9 cellular contexts compared by ENCODE assay signal in the genomic region with DNA sequence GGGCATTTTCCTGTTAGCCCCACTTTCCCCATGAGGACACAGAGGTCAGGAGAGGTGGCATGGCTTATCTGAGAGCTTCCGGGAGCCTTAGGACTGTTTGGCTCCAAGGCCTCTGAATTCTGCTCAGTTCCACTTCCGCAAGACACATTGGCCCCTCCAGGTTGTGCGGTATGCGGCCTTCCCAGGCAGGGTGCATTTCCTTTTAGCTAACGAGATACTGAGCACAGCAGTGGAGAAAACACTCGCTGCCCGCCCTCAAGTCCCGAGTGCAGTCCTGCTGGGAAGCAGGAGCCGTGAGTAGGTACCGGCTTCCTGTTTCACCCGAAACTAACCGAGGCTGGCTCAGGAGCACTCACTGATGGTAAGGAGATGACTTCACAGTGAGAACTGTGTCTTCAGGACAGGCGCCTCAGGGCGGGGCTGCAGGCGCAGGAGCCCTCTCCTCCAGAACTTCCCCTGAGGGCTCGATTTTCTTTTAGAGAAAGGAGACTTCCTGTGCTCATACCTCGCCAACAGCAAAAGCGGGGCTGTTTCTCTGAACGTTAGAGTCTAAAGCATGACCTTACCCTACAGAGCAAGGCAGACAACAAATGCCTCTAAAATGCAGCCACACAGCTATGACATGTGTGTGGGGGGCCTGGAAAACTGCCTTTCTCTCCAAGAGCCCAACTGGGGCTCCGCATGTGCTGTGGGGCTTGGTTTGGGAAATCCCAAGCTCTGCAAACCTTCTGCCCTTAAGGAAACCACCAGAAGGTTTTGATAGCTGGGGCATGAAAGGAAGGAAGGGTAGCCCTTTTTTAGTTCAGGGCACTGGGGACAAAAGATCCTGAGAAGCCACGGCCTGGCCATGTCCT. TPM values are rescaled to one million over a fixed set of nuclear protein-coding genes. Genes with fewer than 3 reads are reported as not detected.
DNase-seq lines count a peak whose midpoint lies in the region; ATAC-seq and TF ChIP-seq lines count a peak whose summit lies in the region.
"Had no signal": no experiment of that assay in that cellular context is flagged by ENCODE, and none has a peak within 500 bp of the region (broad histone marks: within the 10 kb centered on the region; RNA-seq: fewer than 3 reads in every experiment).

No MANE protein-coding gene starts in this region.

- H3K36me3 ChIP-seq in breast epithelium (no peaks in the 10 kb centered on the region), sigmoid colon (peaks cover 8 to 66% (median 12%) of the 10 kb centered on the region in 4 donors), tibial nerve (peaks cover 0 to 27% (median 0%) of the 10 kb centered on the region in 3 donors)

- TF ChIP-seq POLR2A in breast epithelium (IDR thresholded peaks at IDR 0.05) = no peak
- no peak for TF ChIP-seq POLR2A in sigmoid colon (IDR thresholded peaks at IDR 0.05)
- no peak for TF ChIP-seq POLR2A in tibial nerve (IDR thresholded peaks at IDR 0.05)

- no peaks in the 10 kb centered on the region for H3K4me1 ChIP-seq in breast epithelium
- peaks cover 0 to 22% (median under 1%) of the 10 kb centered on the region in 4 donors for H3K4me1 ChIP-seq in sigmoid colon
- H3K4me1 ChIP-seq in tibial nerve = peaks cover 0 to 17% (median 4%) of the 10 kb centered on the region in 4 donors

- 42 to 82% methylated on average over 21 of the region's 21 CpGs for WGBS in sigmoid colon, 2 donors
- 66 to 68% methylated on average over 16 to 20 of the region's 21 CpGs for WGBS in tibial nerve, 2 donors

- H3K4me3 ChIP-seq in breast epithelium (no peak overlapping the region), sigmoid colon (no peak overlapping the region), tibial nerve (no peak overlapping the region)

- DNase-seq in activated T-cell treated with anti-CD3 and anti-CD28 coated beads for 1 hour (ENCODE audit: low read depth) (peak; percentile 38), activated T-cell treated with anti-CD3 and anti-CD28 coated beads for 4 hours (no peak), T-helper 17 cell (peak in 1 of 3 donors; percentile 44), breast epithelium (ENCODE audit: low spot score in 2 of 2) (no peak), sigmoid colon (no peak), tibial nerve (ENCODE audit: low spot score in 2 of 2) (no peak), T1000 (lab: John Stamatoyannopoulos, UW) (no peak)

- H3K27me3 ChIP-seq in breast epithelium (no peaks in the 10 kb centered on the region), sigmoid colon (no peaks in the 10 kb centered on the region), tibial nerve (no peaks in the 10 kb centered on the region)

- H3K27ac ChIP-seq in breast epithelium (peak overlapping the region; percentile 32 to 33), sigmoid colon (peak overlapping the region in 3 of 4 donors; percentile 8 to 33 (median 30)), tibial nerve (peak overlapping the region in 2 of 4 donors; percentile 36 to 62)

- H3K27me3 Mint-ChIP-seq in T-helper 17 cell = no peaks in the 10 kb centered on the region

- peak; percentile 81 for ATAC-seq in HG03196 (IDR thresholded peaks at IDR 0.05; ENCODE audit: unreplicated experiment)
- peak; percentile 76 for ATAC-seq in T-helper 17 cell

- intact Hi-C loops in breast epithelium (cut with DNase I; ENCODE audit: low total_unique reads) (no loop called here), sigmoid colon (cut with DNase I) (no loop called here)

- peaks cover 37% of the 10 kb centered on the region for H3K4me1 Mint-ChIP-seq in T-helper 17 cell

- TF ChIP-seq EP300 in sigmoid colon (IDR thresholded peaks at IDR 0.05) (no peak), tibial nerve (IDR thresholded peaks at IDR 0.05) (no peak)

- peak overlapping the region; percentile 87 for H3K4me3 Mint-ChIP-seq in T-helper 17 cell
- H3K4me3 Mint-ChIP-seq: brain had no signal

- peaks cover 2% of the 10 kb centered on the region for H3K36me3 Mint-ChIP-seq in T-helper 17 cell (ENCODE audit: low read depth)
- H3K36me3 Mint-ChIP-seq: brain had no signal

- TF ChIP-seq CTCF in breast epithelium (IDR thresholded peaks at IDR 0.05) (no peak), sigmoid colon (IDR thresholded peaks at IDR 0.05) (no peak), tibial nerve (IDR thresholded peaks at IDR 0.05) (no peak)

- H3K9me3 ChIP-seq in T-helper 17 cell (ENCODE audit: control insufficient read depth, low read length, poor library complexity, severe bottlenecking) (no peaks in the 10 kb centered on the region), breast epithelium (no peaks in the 10 kb centered on the region), sigmoid colon (no peaks in the 10 kb centered on the region), tibial nerve (no peaks in the 10 kb centered on the region)

- peak overlapping the region; percentile 93 for H3K27ac Mint-ChIP-seq in T-helper 17 cell
- H3K27ac Mint-ChIP-seq: brain had no signal

RNA-seq across cellular contexts. Expression of a gene that starts 25.9 kb away (rescaled TPM):
- 100 to 1,000 TPM in 1 of 2 donors, 10 to 100 TPM in 1; 64.7 to 135 TPM for total RNA-seq in T-helper 17 cell
- total RNA-seq in breast epithelium = 10 to 100 TPM; 34.0 to 39.2 (median 36.4) TPM
- total RNA-seq in sigmoid colon = 100 to 1,000 TPM; 125 to 192 (median 167) TPM
- 100 to 1,000 TPM in 1 of 3 donors, 10 to 100 TPM in 2; 54.1 to 106 (median 64.3) TPM for polyA plus RNA-seq in sigmoid colon
- total RNA-seq in tibial nerve = 10 to 100 TPM; 18.6 to 32.6 (median 28.4) TPM
